In genomic region chr3:141386611-141387110, GRCh38 we compare ENCODE assay signal across 1 cellular context.
TF ChIP-seq lines count a peak whose summit lies in the region.

No MANE protein-coding gene starts in this region.

TF ChIP-seq in HEK293, 187 proteins besides CTCF, POLR2A, EP300 and RAD21 (continued from another document):
- TF ChIP-seq ZSCAN18 (tag by site-specific recombination; IDR thresholded peaks at IDR 0.05) (no peak), ZNF518A (tag by site-specific recombination; conservative IDR thresholded peaks at IDR 0.05; ENCODE audit: low read depth) (no peak), ZNF335 (tag by site-specific recombination; conservative IDR thresholded peaks at IDR 0.05) (no peak; the same call in 1 of the 2 replicates), ZNF24 (tag by site-specific recombination; IDR thresholded peaks at IDR 0.05) (0 out of 2 replicates have a peak, but pooled peaks have one; percentile 18), ZNF292 (tag by site-specific recombination; IDR thresholded peaks at IDR 0.05; ENCODE audit: borderline replicate concordance, low read depth) (no peak), GLIS2 (tag by site-specific recombination; IDR thresholded peaks at IDR 0.05) (no peak), ZNF600 (tag by site-specific recombination; IDR thresholded peaks at IDR 0.05) (peak; percentile 97), ZNF658 (tag by site-specific recombination; IDR thresholded peaks at IDR 0.05) (no peak), ZNF610 (tag by site-specific recombination; IDR thresholded peaks at IDR 0.05; ENCODE audit: borderline replicate concordance) (no peak), ZNF501 (tag by site-specific recombination; IDR thresholded peaks at IDR 0.05) (no peak), KLF1 (tag by site-specific recombination; IDR thresholded peaks at IDR 0.05) (no peak), ZBTB17 (tag by site-specific recombination; IDR thresholded peaks at IDR 0.05) (peak; percentile 92), GFI1B (tag by site-specific recombination; IDR thresholded peaks at IDR 0.05) (no peak), PRDM4 (tag by site-specific recombination; IDR thresholded peaks at IDR 0.05) (no peak), ZNF548 (tag by site-specific recombination; IDR thresholded peaks at IDR 0.05) (no peak), ELK4 (IDR thresholded peaks at IDR 0.05; ENCODE audit: borderline replicate concordance, low read depth, low read length) (no peak)
TF ChIP-seq in HEK293: peak in this region for 13.
